ENCODE assay signal across 1 cellular context in genomic region chr6:37579444-37580067, GRCh38.
TF ChIP-seq lines count a peak whose summit lies in the region.

No MANE protein-coding gene starts in this region.

TF ChIP-seq in HCT116, 20 proteins besides CTCF, POLR2A, EP300 and RAD21 (continued from another document):
- TF ChIP-seq ZFX (IDR thresholded peaks at IDR 0.05) (no peak), ZNF274 (IDR thresholded peaks at IDR 0.05; ENCODE audit: low read depth, low read length) (no peak), POLR2AphosphoS5 (IDR thresholded peaks at IDR 0.05; ENCODE audit: low read depth, low read length) (no peak), SP1 (IDR thresholded peaks at IDR 0.05; ENCODE audit: low read depth) (no peak), EZH2phosphoT487 (IDR thresholded peaks at IDR 0.05; ENCODE audit: borderline replicate concordance) (no peak), JUND (IDR thresholded peaks at IDR 0.05) (no peak)
